18 cellular contexts compared by ENCODE assay signal in the genomic region with DNA sequence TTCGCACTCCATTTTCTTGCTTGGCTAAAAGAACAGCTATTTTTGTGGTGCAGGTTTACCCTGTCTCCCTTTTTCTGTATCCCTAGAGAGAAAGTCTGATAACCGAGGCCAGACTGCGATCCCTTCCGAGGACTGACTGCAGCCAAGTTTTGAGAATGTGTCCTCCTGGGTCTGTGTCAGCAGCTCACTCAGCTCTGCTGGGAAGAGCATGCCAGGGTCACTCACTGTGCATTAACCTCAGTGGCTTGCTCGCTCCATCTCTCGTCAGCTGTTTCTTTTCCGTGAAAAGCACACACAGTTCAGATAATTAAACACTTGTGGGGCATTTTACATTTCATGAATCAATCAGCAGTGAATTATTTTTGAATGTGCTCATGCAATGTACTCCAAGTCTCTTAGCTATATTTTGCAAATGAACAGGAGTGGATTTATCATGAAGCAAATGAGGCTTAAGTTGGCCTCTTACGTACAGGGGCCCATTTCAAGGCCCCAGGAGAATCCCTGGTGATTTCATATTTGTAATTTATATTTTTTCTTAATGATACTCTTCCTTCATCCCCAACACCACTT.
DNase-seq lines count a peak whose midpoint lies in the region; ATAC-seq, FAIRE-seq and TF ChIP-seq lines count a peak whose summit lies in the region.
"Had no signal": no experiment of that assay in that cellular context is flagged by ENCODE, and none has a peak within 500 bp of the region (broad histone marks: within the 10 kb centered on the region; RNA-seq: fewer than 3 reads in every experiment).

No MANE protein-coding gene starts in this region.

- 0 out of 2 replicates have a peak overlapping the region, but pooled peaks have one; percentile 63 for H2BK20ac ChIP-seq in H1 (ENCODE audit: low read length)

- no peaks in the 10 kb centered on the region for H3K4me1 Mint-ChIP-seq in Caco-2 (ENCODE audit: low read depth, unreplicated experiment)
- H3K4me1 Mint-ChIP-seq in natural killer cell, result peaks cover 19 to 24% of the 10 kb centered on the region in 2 donors

- TF ChIP-seq POLR2A in H1 (IDR thresholded peaks at IDR 0.05; ENCODE audit: control extremely low read depth in 1 of 2, low read depth in 2 of 2, low read length in 2 of 2), result no peak

- H3K36me3 Mint-ChIP-seq in Caco-2 (ENCODE audit: insufficient read depth, unreplicated experiment) (no peaks in the 10 kb centered on the region), natural killer cell (no peaks in the 10 kb centered on the region)
- H3K36me3 Mint-ChIP-seq: activated naive CD4-positive, alpha-beta T cell treated with anti-CD3 and anti-CD28 coated beads, Interleukin-2, amount 50 U/mL, for 24 hours had no signal

- peaks cover 2% of the 10 kb centered on the region for H3K27me3 Mint-ChIP-seq in Caco-2 (ENCODE audit: insufficient read depth, unreplicated experiment)
- peaks cover 6 to 23% of the 10 kb centered on the region in 2 donors for H3K27me3 Mint-ChIP-seq in natural killer cell (ENCODE audit: low read depth in 2 of 2)
- H3K27me3 Mint-ChIP-seq: IgD-negative memory B cell had no signal

- H4K91ac ChIP-seq in H1 (replicated peaks; ENCODE audit: insufficient read length, low read length), result peak overlapping the region; percentile 22

- H3K27me3 ChIP-seq in H1 (replicated peaks in 1 of 4; ENCODE audit: control insufficient read depth in 3 of 4, extremely low read depth in 1 of 4, insufficient read depth in 3 of 4, low read length in 3 of 4) (no peaks in the 10 kb centered on the region), lung (ENCODE audit: control insufficient read depth, insufficient read depth) (no peaks in the 10 kb centered on the region), upper lobe of right lung (no peaks in the 10 kb centered on the region), Caco-2 (replicated peaks; ENCODE audit: control insufficient read depth, insufficient read depth, low read length) (no peaks in the 10 kb centered on the region)
- H3K27me3 ChIP-seq: colonic mucosa had no signal

- TF ChIP-seq EP300 in H1 (IDR thresholded peaks at IDR 0.05; ENCODE audit: borderline replicate concordance in 1 of 2, low read depth in 2 of 2, low read length in 2 of 2), result no peak

- H3K4me3 ChIP-seq in H1 (ENCODE audit: extremely low read depth in 1 of 4, insufficient read depth in 2 of 4, low read depth in 3 of 4, low read length in 4 of 4), result no peak overlapping the region
- no peak overlapping the region for H3K4me3 ChIP-seq in lung
- no peak overlapping the region for H3K4me3 ChIP-seq in upper lobe of right lung
- H3K4me3 ChIP-seq in Caco-2 (ENCODE audit: low read depth, low read length), result no peak overlapping the region
- H3K4me3 ChIP-seq: colonic mucosa, HAP-1 had no signal

- WGBS in H1 (ENCODE audit: extremely low coverage in 1 of 2, insufficient coverage in 1 of 2, insufficient read length in 1 of 2, insufficient replicate concordance in 2 of 2, low coverage in 1 of 2, low lambda C conversion rate in 2 of 2, missing lambda C conversion rate in 1 of 2), 2 experiments, result 90% methylated on average over 8 of the region's 8 CpGs; no CpG with 5 or more reads in 1 of the 2 experiments
- 54 to 75% methylated on average over 8 of the region's 8 CpGs for WGBS in lung, 2 donors

- no peak overlapping the region for H3K23ac ChIP-seq in H1 (ENCODE audit: insufficient read length)

- H4K20me1 ChIP-seq in H1 (replicated peaks in 1 of 2; ENCODE audit: control insufficient read depth in 1 of 2, insufficient read depth in 2 of 2, low read length in 2 of 2), result no peaks in the 10 kb centered on the region

- H3K23me2 ChIP-seq in H1 (ENCODE audit: low read depth, low read length), result no peaks in the 10 kb centered on the region; the same call in 1 of the 2 replicates

- H3K9me3 ChIP-seq in H1 (ENCODE audit: insufficient read depth in 2 of 2, low read depth in 1 of 2, low read length in 1 of 2) (peaks cover 0 to 7% of the 10 kb centered on the region in 2 experiments; a peak in 1 of 4 replicates), lung (ENCODE audit: control insufficient read depth in 2 of 2, insufficient read depth in 1 of 2, low read length in 1 of 2) (no peaks in the 10 kb centered on the region), upper lobe of right lung (no peaks in the 10 kb centered on the region), Caco-2 (no peaks in the 10 kb centered on the region)
- H3K9me3 ChIP-seq: colonic mucosa, HAP-1 had no signal

- peak overlapping the region; percentile 55; the same call in 1 of the 2 replicates for H2BK5ac ChIP-seq in H1 (ENCODE audit: low read depth, low read length)

- H4K8ac ChIP-seq in H1 (ENCODE audit: extremely low read depth, insufficient read depth, low read length), result no peak overlapping the region

- no peak overlapping the region for H2BK15ac ChIP-seq in H1 (ENCODE audit: low read length)

- H2BK120ac ChIP-seq in H1 (replicated peaks; ENCODE audit: low read depth, low read length), result no peak overlapping the region

- no peak overlapping the region for H3K4ac ChIP-seq in H1 (replicated peaks; ENCODE audit: insufficient read length, low read depth, low read length)

- no peak overlapping the region for H3K56ac ChIP-seq in H1 (replicated peaks; ENCODE audit: insufficient read length, low read depth, low read length)

- no TSS peak for BruUV-seq in Caco-2 (replicated peaks; lab: Mats Ljungman, UMichigan)

- H3K14ac ChIP-seq in H1 (ENCODE audit: insufficient read length), result no peak overlapping the region

- CTCF ChIA-PET in H1 (lab: Charles Lee; ENCODE audit: partially characterized antibody), result interaction anchor here (0.7 to 2.0 kb wide), 3 partner anchors 26 to 125 kb away, joined by 3 to 8 read pairs (median 3); no protein-coding TSS in a partner anchor
- CTCF ChIA-PET in Caco-2 (lab: Charles Lee), result no interaction called here

- peaks cover 9% of the 10 kb centered on the region for H3K9me3 Mint-ChIP-seq in Caco-2 (ENCODE audit: unreplicated experiment)
- no peaks in the 10 kb centered on the region for H3K9me3 Mint-ChIP-seq in natural killer cell
- H3K9me3 Mint-ChIP-seq: activated naive CD4-positive, alpha-beta T cell treated with anti-CD3 and anti-CD28 coated beads, Interleukin-2, amount 50 U/mL, for 24 hours; CD4-positive, alpha-beta T cell had no signal

- no peaks in the 10 kb centered on the region for H3K79me1 ChIP-seq in H1 (ENCODE audit: low read depth, low read length)

- H3K9ac ChIP-seq in H1 (replicated peaks in 1 of 4; ENCODE audit: extremely low read depth in 1 of 4, low read depth in 3 of 4, low read length in 3 of 4), result no peak overlapping the region

- DNase-seq in NCI-H187 (lab: John Stamatoyannopoulos, UW), result peak; percentile 66 to 69
- no peak for DNase-seq in H1 (ENCODE audit: low read depth in 1 of 2, low spot score in 2 of 2)
- DNase-seq in lung (ENCODE audit: low spot score), result no peak
- DNase-seq in upper lobe of right lung, result no peak
- no peak for DNase-seq in Caco-2
- DNase-seq in DMS 273 treated with DMSO at 0.1 percent for 48 hours (lab: John Stamatoyannopoulos, UW), result no peak
- no peak for DNase-seq in natural killer cell
- DNase-seq: CD4-positive, alpha-beta T cell; colonic mucosa; GDM1; NCI-H1092; NCI-H446; OCI-M1 had no signal

- POLR2A ChIA-PET in H1 (lab: Charles Lee; ENCODE audit: partially characterized antibody), result interaction anchor here (1.0 to 1.5 kb wide), 3 partner anchors 14 to 26 kb away, joined by 4 to 6 read pairs (median 4); no protein-coding TSS in a partner anchor
- POLR2A ChIA-PET in Caco-2 (lab: Charles Lee), result no interaction called here

- no peak overlapping the region for H3K27ac Mint-ChIP-seq in Caco-2 (ENCODE audit: unreplicated experiment)
- H3K27ac Mint-ChIP-seq in natural killer cell, result no peak overlapping the region
- H3K27ac Mint-ChIP-seq: activated naive CD4-positive, alpha-beta T cell treated with anti-CD3 and anti-CD28 coated beads, Interleukin-2, amount 50 U/mL, for 24 hours; CD4-positive, alpha-beta T cell; IgD-negative memory B cell; progenitor cell of endocrine pancreas had no signal

- no peak overlapping the region for H3K4me2 ChIP-seq in H1 (ENCODE audit: insufficient read depth in 1 of 2, low read depth in 2 of 2, low read length in 2 of 2)

- H2AK5ac ChIP-seq in H1 (ENCODE audit: low read depth, low read length), result no peak overlapping the region

- H3K79me2 ChIP-seq in H1 (ENCODE audit: control insufficient read depth in 1 of 2, insufficient read depth in 2 of 2, low read length in 2 of 2), result no peaks in the 10 kb centered on the region

- ATAC-seq in lung (ENCODE audit: insufficient read depth, low FRiP score) (peak; percentile 13), upper lobe of right lung (peak; percentile 70), natural killer cell (no peak)

- peak overlapping the region; percentile 79 for H2AFZ ChIP-seq in H1 (ENCODE audit: low read length)

- H4K5ac ChIP-seq in H1 (ENCODE audit: insufficient read length, low read depth, low read length), result no peak overlapping the region

- no peak for TF ChIP-seq CTCF in H1 (IDR thresholded peaks at IDR 0.05; ENCODE audit: control extremely low read depth in 1 of 3, insufficient read depth in 1 of 3, low read depth in 1 of 3, low read length in 3 of 3)
- TF ChIP-seq CTCF in lung (IDR thresholded peaks at IDR 0.05; ENCODE audit: control extremely low read depth, extremely low read depth), result no peak
- TF ChIP-seq CTCF in upper lobe of right lung (IDR thresholded peaks at IDR 0.05), result no peak
- no peak for TF ChIP-seq CTCF in Caco-2 (IDR thresholded peaks at IDR 0.05; ENCODE audit: insufficient read depth in 1 of 2, low read depth in 1 of 2, low read length in 1 of 2, severe bottlenecking in 1 of 2, unreplicated experiment in 1 of 2)
- no peak for TF ChIP-seq CTCF in natural killer cell (IDR thresholded peaks at IDR 0.05)

- H3K36me3 ChIP-seq in H1 (ENCODE audit: control insufficient read depth in 2 of 4, insufficient read depth in 4 of 4, low read length in 3 of 4) (no peaks in the 10 kb centered on the region), lung (ENCODE audit: control insufficient read depth in 2 of 2, insufficient read depth in 2 of 2, low read length in 2 of 2) (no peaks in the 10 kb centered on the region), upper lobe of right lung (no peaks in the 10 kb centered on the region), Caco-2 (ENCODE audit: control insufficient read depth, insufficient read depth, low read length) (no peaks in the 10 kb centered on the region)
- H3K36me3 ChIP-seq: colonic mucosa, HAP-1 had no signal

- H2BK12ac ChIP-seq in H1 (ENCODE audit: low read depth, low read length), result peak overlapping the region; percentile 41; the same call in 1 of the 2 replicates

- 0 out of 7 replicates have a peak, but pooled peaks cover 0 to 2% (median 0%) of the 10 kb centered on the region in 4 experiments for H3K4me1 ChIP-seq in H1 (replicated peaks in 1 of 4; ENCODE audit: control insufficient read depth in 3 of 4, insufficient read depth in 4 of 4, low read length in 3 of 4)
- H3K4me1 ChIP-seq in lung (ENCODE audit: control insufficient read depth in 2 of 2, insufficient read depth in 2 of 2, low read length in 2 of 2), result peaks cover 0 to 6% of the 10 kb centered on the region in 2 donors
- no peaks in the 10 kb centered on the region for H3K4me1 ChIP-seq in upper lobe of right lung
- no peaks in the 10 kb centered on the region for H3K4me1 ChIP-seq in Caco-2
- H3K4me1 ChIP-seq: colonic mucosa, HAP-1 had no signal

- TF ChIP-seq RAD21 in H1 (IDR thresholded peaks at IDR 0.05 in 1 of 2, conservative IDR thresholded peaks at IDR 0.05 in 1 of 2; ENCODE audit: low read depth in 2 of 2, low read length in 2 of 2), result no peak

- intact Hi-C loops in upper lobe of right lung (cut with DNase I), result no loop called here
- intact Hi-C loops in Caco-2 (cut with micrococcal nuclease; ENCODE audit: unreplicated experiment), result no loop called here
- intact Hi-C loops in natural killer cell (cut with micrococcal nuclease), result no loop called here

- FAIRE-seq in H1 (lab: Jason Lieb, UNC), result no peak
- FAIRE-seq: urothelium cell line had no signal

- no peak overlapping the region for H3K4me3 Mint-ChIP-seq in Caco-2 (ENCODE audit: unreplicated experiment)
- H3K4me3 Mint-ChIP-seq in natural killer cell, result no peak overlapping the region
- H3K4me3 Mint-ChIP-seq: activated naive CD4-positive, alpha-beta T cell treated with anti-CD3 and anti-CD28 coated beads, Interleukin-2, amount 50 U/mL, for 24 hours; CD4-positive, alpha-beta T cell; IgD-negative memory B cell had no signal

- no peak overlapping the region for H3K18ac ChIP-seq in H1 (ENCODE audit: extremely low read depth, low read length)

- H3K27ac ChIP-seq in H1 (ENCODE audit: low read depth, low read length) (no peak overlapping the region), lung (ENCODE audit: low read depth in 1 of 2, low read length in 1 of 2) (peak overlapping the region; percentile 11 to 63), upper lobe of right lung (no peak overlapping the region)
- H3K27ac ChIP-seq: colonic mucosa had no signal

Comparison
In these comparisons a context has a peak if more than half of its experiments do, and no peak if none do; other contexts are left out.
1. DNase-seq: peak in NCI-H187 (2 of 2); none in H1 (0 of 2), lung (single experiment), upper lobe of right lung (single experiment), Caco-2 (0 of 2), DMS 273 treated with DMSO at 0.1 percent for 48 hours (single experiment) and natural killer cell (single experiment).
2. H3K27ac ChIP-seq: peak in lung (2 of 2); none in H1 (single experiment) and upper lobe of right lung (single experiment).
3. ATAC-seq: peak in lung (single experiment) and upper lobe of right lung (single experiment); none in natural killer cell (0 of 3).